1 cellular context compared by ENCODE assay signal in the genomic region with DNA sequence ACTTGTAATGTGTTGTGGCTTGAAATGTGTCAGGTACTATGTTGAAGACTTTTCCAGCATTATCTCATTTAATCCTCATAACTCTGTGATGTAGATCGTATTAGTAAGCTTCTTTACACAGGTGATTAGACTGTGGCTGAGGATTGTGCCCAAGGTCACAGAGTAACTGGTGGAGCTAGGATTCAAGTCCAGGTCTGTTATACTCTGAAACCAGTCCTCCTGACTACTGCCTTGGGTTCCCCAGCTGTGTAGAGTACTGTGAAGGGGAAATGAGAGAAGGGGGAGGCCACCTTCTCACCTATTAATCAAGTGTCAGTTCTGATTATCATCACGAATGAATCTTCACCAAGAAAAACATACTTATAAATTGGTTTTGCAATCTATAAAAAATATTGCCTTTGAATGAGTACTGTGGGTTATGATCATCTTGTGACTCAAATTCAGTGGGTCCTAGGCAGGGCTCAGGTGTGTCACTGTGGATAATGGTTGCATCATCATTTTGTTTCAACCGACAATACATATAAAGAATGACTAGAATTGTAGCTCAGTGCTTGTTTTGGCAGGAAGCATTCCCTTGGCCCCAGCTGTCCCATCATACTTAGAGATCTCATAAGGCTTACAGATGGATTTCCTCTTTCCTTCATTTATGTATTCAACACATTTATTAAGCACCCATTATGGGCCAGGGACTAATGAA.
TF ChIP-seq lines count a peak whose summit lies in the region.

No MANE protein-coding gene starts in this region.

TF ChIP-seq in HepG2, 621 proteins besides CTCF, POLR2A, EP300 and RAD21:
- peak; percentile 42; the same call in 1 of the 2 replicates for TF ChIP-seq CEBPG (CRISPR knock-in tag; IDR thresholded peaks at IDR 0.05)
- TF ChIP-seq DNMT1 (CRISPR knock-in tag; IDR thresholded peaks at IDR 0.05): no peak
- TF ChIP-seq, protein P1, sequence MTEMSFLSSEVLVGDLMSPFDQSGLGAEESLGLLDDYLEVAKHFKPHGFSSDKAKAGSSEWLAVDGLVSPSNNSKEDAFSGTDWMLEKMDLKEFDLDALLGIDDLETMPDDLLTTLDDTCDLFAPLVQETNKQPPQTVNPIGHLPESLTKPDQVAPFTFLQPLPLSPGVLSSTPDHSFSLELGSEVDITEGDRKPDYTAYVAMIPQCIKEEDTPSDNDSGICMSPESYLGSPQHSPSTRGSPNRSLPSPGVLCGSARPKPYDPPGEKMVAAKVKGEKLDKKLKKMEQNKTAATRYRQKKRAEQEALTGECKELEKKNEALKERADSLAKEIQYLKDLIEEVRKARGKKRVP (CRISPR knock-in tag; IDR thresholded peaks at IDR 0.05): peak in 1 of 2 experiments; percentile 66; a peak in 2 of 4 replicates
- TF ChIP-seq, protein P2, sequence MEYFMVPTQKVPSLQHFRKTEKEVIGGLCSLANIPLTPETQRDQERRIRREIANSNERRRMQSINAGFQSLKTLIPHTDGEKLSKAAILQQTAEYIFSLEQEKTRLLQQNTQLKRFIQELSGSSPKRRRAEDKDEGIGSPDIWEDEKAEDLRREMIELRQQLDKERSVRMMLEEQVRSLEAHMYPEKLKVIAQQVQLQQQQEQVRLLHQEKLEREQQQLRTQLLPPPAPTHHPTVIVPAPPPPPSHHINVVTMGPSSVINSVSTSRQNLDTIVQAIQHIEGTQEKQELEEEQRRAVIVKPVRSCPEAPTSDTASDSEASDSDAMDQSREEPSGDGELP (IDR thresholded peaks at IDR 0.05; ENCODE audit: borderline replicate concordance, low read depth): peak; percentile 19; the same call in 1 of the 2 replicates
- TF ChIP-seq RBFOX2 (IDR thresholded peaks at IDR 0.05; ENCODE audit: low read depth, low read length): peak; percentile 66; the same call in 1 of the 2 replicates
- no peak for TF ChIP-seq ELF4 (CRISPR knock-in tag; IDR thresholded peaks at IDR 0.05; ENCODE audit: borderline replicate concordance)
- no peak for TF ChIP-seq CBX2 (IDR thresholded peaks at IDR 0.05; ENCODE audit: low read depth, low read length)
- no peak for TF ChIP-seq CBX2 (CRISPR knock-in tag; IDR thresholded peaks at IDR 0.05; ENCODE audit: low read depth)
- TF ChIP-seq POLR2G (IDR thresholded peaks at IDR 0.05; ENCODE audit: low read depth, low read length): peak; percentile 56
- no peak for TF ChIP-seq ZNF251 (CRISPR knock-in tag; IDR thresholded peaks at IDR 0.05)
- peak; percentile 46; the same call in 1 of the 2 replicates for TF ChIP-seq CEBPB (IDR thresholded peaks at IDR 0.05; ENCODE audit: borderline replicate concordance, low read depth, low read length)
